Comparison of ENCODE assay signal across 8 cellular contexts in the genomic region with DNA sequence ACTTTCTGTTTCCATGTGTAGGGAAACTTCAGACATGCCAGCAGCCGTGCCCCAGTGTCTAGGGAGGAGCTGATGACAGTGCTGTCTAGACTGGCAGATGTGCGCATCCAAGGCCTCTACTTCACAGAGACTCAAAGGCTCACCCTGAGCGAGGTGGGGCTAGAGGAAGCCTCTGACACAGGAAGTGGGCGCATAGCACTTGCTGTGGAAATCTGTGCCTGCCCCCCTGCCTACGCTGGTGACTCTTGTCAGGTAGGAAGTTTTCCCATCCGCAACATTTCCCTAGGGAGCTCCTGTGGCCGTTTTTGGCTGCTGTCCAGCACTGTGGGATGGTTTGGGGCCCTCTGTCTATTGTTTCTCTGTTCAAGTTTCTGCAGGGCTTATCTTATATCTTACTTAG.
DNase-seq lines count a peak whose midpoint lies in the region; ATAC-seq and TF ChIP-seq lines count a peak whose summit lies in the region.

No MANE protein-coding gene starts in this region.

- H3K4me3 ChIP-seq in BLaER1 treated with 17β-estradiol and CSF1 and Interleukin-3, amounts not matched to agents 10 nM and 100 nM, result peak overlapping the region in 1 of 10 experiments; percentile 39; a peak in 2 of 20 replicates
- no peak overlapping the region for H3K4me3 ChIP-seq in tibial artery

- peaks cover 28 to 82% (median 74%) of the 10 kb centered on the region in 10 experiments for H3K4me1 ChIP-seq in BLaER1 treated with 17β-estradiol and CSF1 and Interleukin-3, amounts not matched to agents 10 nM and 100 nM
- H3K4me1 ChIP-seq in tibial artery, result no peaks in the 10 kb centered on the region

- in situ Hi-C loops in GM13977 (cut with MboI; ENCODE audit: low pct_unique_long_range_greater_than_20kb, low sequenced_read_pairs, unreplicated experiment), result no loop called here

- peak overlapping the region in 9 of 11 experiments; percentile 26 to 100 (median 75); a peak in 17 of 22 replicates for H3K27ac ChIP-seq in BLaER1 treated with 17β-estradiol and CSF1 and Interleukin-3, amounts not matched to agents 10 nM and 100 nM
- H3K27ac ChIP-seq in tibial artery, result no peak overlapping the region

- no peaks in the 10 kb centered on the region for H3K27me3 ChIP-seq in BLaER1 treated with 17β-estradiol and CSF1 and Interleukin-3, amounts not matched to agents 10 nM and 100 nM
- no peaks in the 10 kb centered on the region for H3K27me3 ChIP-seq in tibial artery

- H4K20me1 ChIP-seq in BLaER1 treated with 17β-estradiol and CSF1 and Interleukin-3, amounts not matched to agents 10 nM and 100 nM, result no peaks in the 10 kb centered on the region

- H3K4me1 Mint-ChIP-seq in stimulated activated naive B cell treated with anti-CD40 and anti-IgM and Interleukin-4, amounts not matched to agents 10 μg/mL and 1 μg/mL and 100 μg/mL, for 72 hours, result peaks cover 21 to 42% of the 10 kb centered on the region in 2 donors

- H3K4me2 ChIP-seq in BLaER1 treated with 17β-estradiol and CSF1 and Interleukin-3, amounts not matched to agents 10 nM and 100 nM, result peak overlapping the region; percentile 72 to 88 (median 77)

- H3K27ac Mint-ChIP-seq in stimulated activated naive B cell treated with anti-CD40 and anti-IgM and Interleukin-4, amounts not matched to agents 10 μg/mL and 1 μg/mL and 100 μg/mL, for 72 hours, result peak overlapping the region; percentile 88

- H3K36me3 Mint-ChIP-seq in stimulated activated naive B cell treated with anti-CD40 and anti-IgM and Interleukin-4, amounts not matched to agents 10 μg/mL and 1 μg/mL and 100 μg/mL, for 72 hours, result no peaks in the 10 kb centered on the region

- DNase-seq in NCI-H1105 treated with DMSO at 0.1 percent for 48 hours (lab: John Stamatoyannopoulos, UW) (peak; percentile 56), left ventricle myocardium superior (no peak), GM13977 (ENCODE audit: low spot score) (no peak), tibial artery (no peak)
- peak; percentile 49 to 71 for DNase-seq in activated CD8-positive, alpha-beta memory T cell treated with anti-CD3 and anti-CD28 coated beads for 1 hour (ENCODE audit: extremely low read depth in 1 of 2, low read depth in 1 of 2)
- peak; percentile 49 for DNase-seq in stimulated activated naive B cell treated with anti-CD40 and anti-IgM and Interleukin-4, amounts not matched to agents 10 μg/mL and 1 μg/mL and 100 μg/mL, for 72 hours

- H3K9me3 Mint-ChIP-seq in stimulated activated naive B cell treated with anti-CD40 and anti-IgM and Interleukin-4, amounts not matched to agents 10 μg/mL and 1 μg/mL and 100 μg/mL, for 72 hours, result no peaks in the 10 kb centered on the region

- H3K9ac ChIP-seq in BLaER1 treated with 17β-estradiol and CSF1 and Interleukin-3, amounts not matched to agents 10 nM and 100 nM, result peak overlapping the region in 9 of 11 experiments; percentile 21 to 76 (median 59); a peak in 18 of 22 replicates

- no peaks in the 10 kb centered on the region for H3K27me3 Mint-ChIP-seq in stimulated activated naive B cell treated with anti-CD40 and anti-IgM and Interleukin-4, amounts not matched to agents 10 μg/mL and 1 μg/mL and 100 μg/mL, for 72 hours

- H3K4me3 Mint-ChIP-seq in stimulated activated naive B cell treated with anti-CD40 and anti-IgM and Interleukin-4, amounts not matched to agents 10 μg/mL and 1 μg/mL and 100 μg/mL, for 72 hours, result peak overlapping the region; percentile 2 to 65

- no peak for TF ChIP-seq CTCF in GM13977 (IDR thresholded peaks at IDR 0.05; ENCODE audit: extremely low read depth, insufficient read depth, missing control alignments)
- TF ChIP-seq CTCF in tibial artery (IDR thresholded peaks at IDR 0.05), result no peak

- H3K9me3 ChIP-seq in BLaER1 treated with 17β-estradiol and CSF1 and Interleukin-3, amounts not matched to agents 10 nM and 100 nM (replicated peaks in 1 of 11), result no peaks in the 10 kb centered on the region
- H3K9me3 ChIP-seq in tibial artery, result no peaks in the 10 kb centered on the region

- H3K36me3 ChIP-seq in BLaER1 treated with 17β-estradiol and CSF1 and Interleukin-3, amounts not matched to agents 10 nM and 100 nM, result peaks cover 0 to 11% (median 0%) of the 10 kb centered on the region in 11 experiments; a peak in 1 of 22 replicates
- H3K36me3 ChIP-seq in tibial artery, result peaks cover 0 to 3% (median 0%) of the 10 kb centered on the region in 3 donors

- ATAC-seq in GM21367 (IDR thresholded peaks at IDR 0.05; ENCODE audit: unreplicated experiment) (peak; percentile 71), left ventricle myocardium superior (peak; percentile 44)
- peak; percentile 98 to 99 for ATAC-seq in stimulated activated naive B cell treated with anti-CD40 and anti-IgM and Interleukin-4, amounts not matched to agents 10 μg/mL and 1 μg/mL and 100 μg/mL, for 72 hours (replicated peaks)

- intact Hi-C loops in left ventricle myocardium superior (cut with micrococcal nuclease), result no loop called here
- intact Hi-C loops in tibial artery (cut with DNase I; ENCODE audit: low total_unique reads), result no loop called here

Comparison
In these comparisons a context has a peak if more than half of its experiments do, and no peak if none do; other contexts are left out.
1. H3K27ac ChIP-seq: peak in BLaER1 treated with 17β-estradiol and CSF1 and Interleukin-3, amounts not matched to agents 10 nM and 100 nM (9 of 11); none in tibial artery (0 of 2).
2. ATAC-seq: peak in every context shown above with its lines; median percentile 98 in stimulated activated naive B cell treated with anti-CD40 and anti-IgM and Interleukin-4, amounts not matched to agents 10 μg/mL and 1 μg/mL and 100 μg/mL, for 72 hours; 71 in GM21367; 44 in left ventricle myocardium superior.
3. DNase-seq: peak in NCI-H1105 treated with DMSO at 0.1 percent for 48 hours (single experiment), activated CD8-positive, alpha-beta memory T cell treated with anti-CD3 and anti-CD28 coated beads for 1 hour (2 of 2) and stimulated activated naive B cell treated with anti-CD40 and anti-IgM and Interleukin-4, amounts not matched to agents 10 μg/mL and 1 μg/mL and 100 μg/mL, for 72 hours (single experiment); none in left ventricle myocardium superior (single experiment), GM13977 (single experiment) and tibial artery (0 of 2).